Comparison of ENCODE assay signal across 16 cellular contexts in genomic region chr1:232927722-232928505, GRCh38.
"Had no signal": no experiment of that assay in that cellular context is flagged by ENCODE, and none has a peak within 500 bp of the region (broad histone marks: within the 10 kb centered on the region; RNA-seq: fewer than 3 reads in every experiment).

No MANE protein-coding gene starts in this region.

- H3K27me3 ChIP-seq: gastroesophageal sphincter, testis had no signal

- H3K36me3 Mint-ChIP-seq: brain; stimulated activated memory B cell treated with anti-CD40 and anti-IgM and Interleukin-4, amounts not matched to agents 10 μg/mL and 1 μg/mL and 100 μg/mL, for 72 hours had no signal

- FAIRE-seq: endometrium had no signal

- H3K9me3 ChIP-seq: gastroesophageal sphincter, testis had no signal

- H3K4me1 Mint-ChIP-seq: stimulated activated memory B cell treated with anti-CD40 and anti-IgM and Interleukin-4, amounts not matched to agents 10 μg/mL and 1 μg/mL and 100 μg/mL, for 72 hours had no signal

- H3K4me1 ChIP-seq: gastroesophageal sphincter, testis had no signal

- H3K27ac Mint-ChIP-seq: activated naive CD4-positive, alpha-beta T cell treated with anti-CD3 and anti-CD28 coated beads for 36 hours; stimulated activated memory B cell treated with anti-CD40 and anti-IgM and Interleukin-4, amounts not matched to agents 10 μg/mL and 1 μg/mL and 100 μg/mL, for 72 hours had no signal

- H3K36me3 ChIP-seq: gastroesophageal sphincter had no signal

- DNase-seq: activated CD4-positive, alpha-beta T cell treated with anti-CD3 and anti-CD28 coated beads, Interleukin-2, amount 50 U/mL, for 1 hour; activated CD4-positive, CD25-positive, alpha-beta regulatory T cell treated with anti-CD3 and anti-CD28 coated beads, Interleukin-2, amount 50 U/mL, for 72 hours; activated CD8-positive, alpha-beta memory T cell treated with anti-CD3 and anti-CD28 coated beads, Interleukin-2, amount 50 U/mL, for 4 hours; activated naive CD4-positive, alpha-beta T cell treated with anti-CD3 and anti-CD28 coated beads for 36 hours; activated T-cell treated with anti-CD3 and anti-CD28 coated beads, Interleukin-2, amount 50 U/mL, for 4 hours; anterior cingulate cortex; cortex of kidney; nephron progenitor cell; occipital lobe; stimulated activated CD4-positive, alpha-beta T cell treated with anti-CD3 and anti-CD28 coated beads, Interleukin-4, amount 100 ng/mL, for 24 hours; testis had no signal

- H3K4me3 ChIP-seq: gastroesophageal sphincter, testis had no signal

- H3K27ac ChIP-seq: gastroesophageal sphincter, testis had no signal

- H3K4me3 Mint-ChIP-seq: activated naive CD4-positive, alpha-beta T cell treated with anti-CD3 and anti-CD28 coated beads for 36 hours; activated T-cell treated with anti-CD3 and anti-CD28 coated beads, Interleukin-2, amount 50 U/mL, for 4 hours; nephron progenitor cell; stimulated activated memory B cell treated with anti-CD40 and anti-IgM and Interleukin-4, amounts not matched to agents 10 μg/mL and 1 μg/mL and 100 μg/mL, for 72 hours had no signal

- ATAC-seq: activated T-cell treated with anti-CD3 and anti-CD28 coated beads, Interleukin-2, amount 50 U/mL, for 4 hours; gastroesophageal sphincter; sciatic nerve; stimulated activated memory B cell treated with anti-CD40 and anti-IgM and Interleukin-4, amounts not matched to agents 10 μg/mL and 1 μg/mL and 100 μg/mL, for 72 hours had no signal
